1 cellular context compared by ENCODE assay signal in genomic region chr20:38167851-38168760, GRCh38.
TF ChIP-seq lines count a peak whose summit lies in the region.

No MANE protein-coding gene starts in this region.

TF ChIP-seq in HepG2, 621 proteins besides CTCF, POLR2A, EP300 and RAD21 (continued from another document and continues in another):
- TF ChIP-seq ZBTB34 (CRISPR knock-in tag; IDR thresholded peaks at IDR 0.05): 0 out of 2 replicates have a peak, but pooled peaks have one; percentile 69
- TF ChIP-seq CBFB (CRISPR knock-in tag; IDR thresholded peaks at IDR 0.05): peak; percentile 58; the same call in 1 of the 2 replicates
- TF ChIP-seq ZFY (CRISPR knock-in tag; IDR thresholded peaks at IDR 0.05): peak; percentile 63; the same call in 1 of the 2 replicates
- no peak for TF ChIP-seq ZNF737 (CRISPR knock-in tag; IDR thresholded peaks at IDR 0.05; ENCODE audit: borderline replicate concordance)
- 0 out of 2 replicates have a peak, but pooled peaks have one; percentile 68 for TF ChIP-seq ZSCAN31 (CRISPR knock-in tag; IDR thresholded peaks at IDR 0.05; ENCODE audit: low read depth)
- no peak for TF ChIP-seq JUNB (CRISPR knock-in tag; IDR thresholded peaks at IDR 0.05; ENCODE audit: borderline replicate concordance)
- TF ChIP-seq ZMYM4 (CRISPR knock-in tag; IDR thresholded peaks at IDR 0.05): no peak
- TF ChIP-seq ZNF652 (CRISPR knock-in tag; IDR thresholded peaks at IDR 0.05; ENCODE audit: borderline replicate concordance, low read depth): 0 out of 2 replicates have a peak, but pooled peaks have one; percentile 6
- no peak for TF ChIP-seq SP140L (CRISPR knock-in tag; IDR thresholded peaks at IDR 0.05; ENCODE audit: borderline replicate concordance)
- TF ChIP-seq ZNF784 (CRISPR knock-in tag; IDR thresholded peaks at IDR 0.05; ENCODE audit: borderline replicate concordance): 0 out of 2 replicates have a peak, but pooled peaks have one; percentile 42
- no peak for TF ChIP-seq PHF20 (CRISPR knock-in tag; IDR thresholded peaks at IDR 0.05)
- no peak for TF ChIP-seq ZBTB4 (CRISPR knock-in tag; IDR thresholded peaks at IDR 0.05; ENCODE audit: borderline replicate concordance)
- TF ChIP-seq IKZF1 (IDR thresholded peaks at IDR 0.05): no peak
- TF ChIP-seq SIN3B (IDR thresholded peaks at IDR 0.05; ENCODE audit: low read length): no peak
- no peak for TF ChIP-seq TCF7L2 (IDR thresholded peaks at IDR 0.05; ENCODE audit: low read depth, low read length)
- TF ChIP-seq FOXO4 (CRISPR knock-in tag; conservative IDR thresholded peaks at IDR 0.05): no peak
- TF ChIP-seq ZNF572 (CRISPR knock-in tag; IDR thresholded peaks at IDR 0.05): no peak
- TF ChIP-seq ZC3H4 (CRISPR knock-in tag; IDR thresholded peaks at IDR 0.05; ENCODE audit: borderline replicate concordance): no peak
- no peak for TF ChIP-seq KAT2B (IDR thresholded peaks at IDR 0.05; ENCODE audit: borderline replicate concordance, low read depth, low read length)
- no peak for TF ChIP-seq ZNF720 (CRISPR knock-in tag; IDR thresholded peaks at IDR 0.05)
- peak; percentile 91 for TF ChIP-seq ARID5B (CRISPR knock-in tag; IDR thresholded peaks at IDR 0.05)
- TF ChIP-seq BCL3 (CRISPR knock-in tag; IDR thresholded peaks at IDR 0.05): no peak
- no peak for TF ChIP-seq ZBTB46 (CRISPR knock-in tag; IDR thresholded peaks at IDR 0.05; ENCODE audit: borderline replicate concordance)
- no peak for TF ChIP-seq TAF1 (CRISPR knock-in tag; IDR thresholded peaks at IDR 0.05)
- no peak for TF ChIP-seq ZBTB42 (CRISPR knock-in tag; IDR thresholded peaks at IDR 0.05)
- TF ChIP-seq IKZF4 (CRISPR knock-in tag; IDR thresholded peaks at IDR 0.05; ENCODE audit: borderline replicate concordance, low read depth, not compliant biosample characterization): no peak
- peak; percentile 75 for TF ChIP-seq UBTF (CRISPR knock-in tag; IDR thresholded peaks at IDR 0.05)
- TF ChIP-seq CAMTA2 (CRISPR knock-in tag; IDR thresholded peaks at IDR 0.05; ENCODE audit: borderline replicate concordance): 0 out of 2 replicates have a peak, but pooled peaks have one; percentile 42
- TF ChIP-seq KDM5A (IDR thresholded peaks at IDR 0.05; ENCODE audit: borderline replicate concordance, low read length): no peak
- no peak for TF ChIP-seq SNRNP70 (IDR thresholded peaks at IDR 0.05; ENCODE audit: low read depth, low read length)
- TF ChIP-seq TBX3 (IDR thresholded peaks at IDR 0.05; ENCODE audit: borderline replicate concordance): no peak
- TF ChIP-seq SRSF9 (IDR thresholded peaks at IDR 0.05; ENCODE audit: borderline replicate concordance, insufficient read depth, low read depth, low read length, poor library complexity, severe bottlenecking): no peak
- TF ChIP-seq SALL2 (CRISPR knock-in tag; IDR thresholded peaks at IDR 0.05): no peak
- TF ChIP-seq MLXIP (CRISPR knock-in tag; IDR thresholded peaks at IDR 0.05; ENCODE audit: borderline replicate concordance): peak; percentile 69; the same call in 1 of the 2 replicates
- TF ChIP-seq ZNF562 (CRISPR knock-in tag; IDR thresholded peaks at IDR 0.05; ENCODE audit: borderline replicate concordance): no peak
